Comparison of ENCODE assay signal across 1 cellular context in genomic region chr6:149899926-149900619, GRCh38.
TF ChIP-seq lines count a peak whose summit lies in the region.

No MANE protein-coding gene starts in this region.

TF ChIP-seq in IMR-90, 13 proteins besides CTCF, POLR2A, EP300 and RAD21:
- TF ChIP-seq NFE2L2 (IDR thresholded peaks at IDR 0.05; ENCODE audit: low read depth, low read length) (no peak), RCOR1 (IDR thresholded peaks at IDR 0.05; ENCODE audit: insufficient replicate concordance, low read length) (no peak), BHLHE40 (IDR thresholded peaks at IDR 0.05; ENCODE audit: low read depth, low read length) (no peak), CHD1 (IDR thresholded peaks at IDR 0.05; ENCODE audit: low read depth, low read length) (no peak), SMC3 (IDR thresholded peaks at IDR 0.05; ENCODE audit: low read depth, low read length) (no peak), RFX5 (IDR thresholded peaks at IDR 0.05; ENCODE audit: low read depth, low read length) (no peak), MXI1 (IDR thresholded peaks at IDR 0.05; ENCODE audit: borderline replicate concordance, low read depth, low read length) (no peak), FOS (IDR thresholded peaks at IDR 0.05; ENCODE audit: low read depth, low read length) (no peak), MAZ (IDR thresholded peaks at IDR 0.05; ENCODE audit: borderline replicate concordance, low read depth, low read length) (no peak), CEBPB (IDR thresholded peaks at IDR 0.05; ENCODE audit: low read depth, low read length) (no peak), ELK1 (IDR thresholded peaks at IDR 0.05; ENCODE audit: borderline replicate concordance, low read depth, low read length) (no peak), MAFK (IDR thresholded peaks at IDR 0.05; ENCODE audit: low read depth, low read length) (no peak)
- TF ChIP-seq, protein P1, sequence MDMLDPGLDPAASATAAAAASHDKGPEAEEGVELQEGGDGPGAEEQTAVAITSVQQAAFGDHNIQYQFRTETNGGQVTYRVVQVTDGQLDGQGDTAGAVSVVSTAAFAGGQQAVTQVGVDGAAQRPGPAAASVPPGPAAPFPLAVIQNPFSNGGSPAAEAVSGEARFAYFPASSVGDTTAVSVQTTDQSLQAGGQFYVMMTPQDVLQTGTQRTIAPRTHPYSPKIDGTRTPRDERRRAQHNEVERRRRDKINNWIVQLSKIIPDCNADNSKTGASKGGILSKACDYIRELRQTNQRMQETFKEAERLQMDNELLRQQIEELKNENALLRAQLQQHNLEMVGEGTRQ (IDR thresholded peaks at IDR 0.05; ENCODE audit: low read depth, low read length) = no peak
